Comparison of ENCODE assay signal across 8 cellular contexts in the genomic region with DNA sequence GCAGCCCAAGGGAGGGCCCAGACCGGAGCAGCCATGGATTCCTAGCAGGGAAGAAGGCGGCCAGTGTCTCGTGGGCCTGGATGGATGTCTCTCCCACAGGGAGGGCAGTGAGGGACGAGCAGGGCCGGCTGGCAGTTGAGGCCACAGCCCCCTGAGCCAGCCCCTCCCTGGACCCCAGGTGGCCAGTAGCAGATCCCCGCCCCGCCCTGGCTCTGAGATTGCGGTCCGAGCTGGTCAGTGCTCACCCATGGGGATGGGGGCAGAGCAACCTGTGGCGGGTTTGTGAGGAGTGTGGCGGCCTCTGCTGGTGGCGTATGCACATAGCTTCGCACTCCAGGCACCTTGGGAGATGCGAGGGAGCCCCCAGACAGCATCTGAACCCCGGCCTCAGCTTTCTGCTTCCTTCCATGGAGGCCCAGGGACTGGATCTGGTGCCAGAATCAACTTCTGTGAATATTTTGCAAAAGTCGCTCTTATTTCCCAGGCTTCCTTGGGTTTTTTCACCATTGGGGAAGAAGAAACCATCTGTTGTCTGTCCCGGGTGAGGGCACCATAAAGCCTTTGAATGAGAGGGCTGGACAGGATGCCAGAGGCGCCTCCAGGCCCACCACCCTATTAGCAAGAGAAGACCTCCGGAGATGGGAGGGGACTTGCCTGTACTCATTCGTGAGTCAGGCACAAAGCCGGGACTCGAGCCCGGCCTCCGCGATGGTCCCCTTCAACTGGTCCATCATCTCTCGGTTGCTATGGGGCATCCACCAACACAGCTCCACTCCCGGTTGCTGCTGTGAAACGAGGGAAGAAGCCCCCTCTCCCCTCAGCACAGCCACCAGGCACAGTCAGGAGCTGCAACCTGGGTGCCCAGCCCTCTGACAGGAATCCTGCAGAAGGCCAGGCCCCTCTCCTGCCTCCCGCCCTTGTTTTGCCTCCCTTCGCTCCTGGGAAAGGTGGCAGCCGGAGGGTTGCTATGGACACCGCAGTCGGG. TPM values are rescaled to one million over a fixed set of nuclear protein-coding genes. Genes with fewer than 3 reads are reported as not detected.
DNase-seq lines count a peak whose midpoint lies in the region; ATAC-seq and TF ChIP-seq lines count a peak whose summit lies in the region.

No MANE protein-coding gene starts in this region.

- WGBS in mesendoderm (ENCODE audit: extremely low coverage, insufficient coverage, low lambda C conversion rate), result no CpG with 5 or more reads among the region's 33 CpGs

- no peak overlapping the region for H3K4ac ChIP-seq in mesendoderm (ENCODE audit: low read depth, low read length)

- peaks cover 4% of the 10 kb centered on the region for H3K4me1 Mint-ChIP-seq in activated CD8-positive, alpha-beta T cell treated with anti-CD3 and anti-CD28 coated beads for 36 hours (ENCODE audit: low read depth)

- intact Hi-C loops in activated CD8-positive, alpha-beta T cell treated with anti-CD3 and anti-CD28 coated beads for 36 hours (cut with micrococcal nuclease), result loop anchor here (5.0 to 10.0 kb wide), 3 partner anchors 106 to 314 kb away; a partner anchor contains a TSS

- no peaks in the 10 kb centered on the region for H3K9me2 ChIP-seq in DOHH2 (replicated peaks; ENCODE audit: control insufficient read depth, low read length)

- no peaks in the 10 kb centered on the region for H3K9me3 ChIP-seq in DOHH2 (ENCODE audit: control insufficient read depth, insufficient read depth, low read length)
- no peaks in the 10 kb centered on the region for H3K9me3 ChIP-seq in effector memory CD4-positive, alpha-beta T cell (ENCODE audit: control insufficient read depth, low read length)

- POLR2A ChIA-PET in activated CD8-positive, alpha-beta T cell treated with anti-CD3 and anti-CD28 coated beads for 36 hours (lab: Charles Lee), result interaction anchor here (1.0 kb wide), 1 partner anchor 271 kb away, joined by 3 read pairs; no protein-coding TSS in a partner anchor

- no peaks in the 10 kb centered on the region for H3K79me1 ChIP-seq in mesendoderm (ENCODE audit: low read length)

- H3K18ac ChIP-seq in mesendoderm (ENCODE audit: low read length), result no peak overlapping the region

- H3K27ac ChIP-seq in DOHH2 (ENCODE audit: low read depth, low read length) (no peak overlapping the region), mesendoderm (ENCODE audit: low read depth, low read length) (no peak overlapping the region)
- no peak overlapping the region for H3K27ac ChIP-seq in effector memory CD4-positive, alpha-beta T cell (ENCODE audit: insufficient read depth, low read length, poor library complexity, severe bottlenecking)

- H3K4me3 Mint-ChIP-seq in activated CD8-positive, alpha-beta T cell treated with anti-CD3 and anti-CD28 coated beads for 36 hours, result no peak overlapping the region

- no peaks in the 10 kb centered on the region for H3K79me2 ChIP-seq in DOHH2 (ENCODE audit: control insufficient read depth, low read length)
- no peaks in the 10 kb centered on the region for H3K79me2 ChIP-seq in mesendoderm (ENCODE audit: control insufficient read depth, insufficient read depth, low read length)

- no peak overlapping the region for H2AK5ac ChIP-seq in mesendoderm (ENCODE audit: low read length)

- CTCF ChIA-PET in activated CD8-positive, alpha-beta T cell treated with anti-CD3 and anti-CD28 coated beads for 36 hours (lab: Charles Lee), result interaction anchor here (0.5 to 3.7 kb wide), 40 partner anchors 9 to 319 kb away, joined by 3 to 28 read pairs (median 4); a partner anchor contains a TSS

- no peak overlapping the region for H2BK5ac ChIP-seq in mesendoderm (ENCODE audit: low read length)

- peak; percentile 97 for TF ChIP-seq CTCF in DOHH2 (IDR thresholded peaks at IDR 0.05; ENCODE audit: low read depth, low read length, poor library complexity, severe bottlenecking)
- peak; percentile 84 for TF ChIP-seq CTCF in activated CD8-positive, alpha-beta T cell treated with anti-CD3 and anti-CD28 coated beads for 36 hours (IDR thresholded peaks at IDR 0.05)

- no peak overlapping the region for H3K23ac ChIP-seq in mesendoderm (ENCODE audit: low read length)

- H3K9me3 Mint-ChIP-seq in activated CD8-positive, alpha-beta T cell treated with anti-CD3 and anti-CD28 coated beads for 36 hours, result no peaks in the 10 kb centered on the region

- H2BK120ac ChIP-seq in mesendoderm (ENCODE audit: low read depth, low read length), result no peak overlapping the region

- H3K4me1 ChIP-seq in DOHH2 (ENCODE audit: control insufficient read depth, low read length) (peaks cover 20% of the 10 kb centered on the region), mesendoderm (ENCODE audit: control insufficient read depth, low read depth, low read length) (no peaks in the 10 kb centered on the region)
- H3K4me1 ChIP-seq in effector memory CD4-positive, alpha-beta T cell (ENCODE audit: control insufficient read depth, insufficient read depth, low read length, poor library complexity, severe bottlenecking), result no peaks in the 10 kb centered on the region

- no peak overlapping the region for H4K5ac ChIP-seq in mesendoderm (ENCODE audit: low read length)

- peak overlapping the region; percentile 76 for H3K56ac ChIP-seq in mesendoderm (ENCODE audit: low read length)

- no peaks in the 10 kb centered on the region for H3F3A ChIP-seq in DOHH2 (ENCODE audit: control insufficient read depth, insufficient read depth)

- H2BK15ac ChIP-seq in mesendoderm (replicated peaks; ENCODE audit: low read depth), result no peak overlapping the region

- H3K4me2 ChIP-seq in DOHH2 (ENCODE audit: low read length), result peak overlapping the region; percentile 25; the same call in 1 of the 2 replicates
- no peak overlapping the region for H3K4me2 ChIP-seq in mesendoderm (ENCODE audit: low read length)

- no peaks in the 10 kb centered on the region for H3K36me3 ChIP-seq in DOHH2 (ENCODE audit: control insufficient read depth, low read length)
- no peaks in the 10 kb centered on the region for H3K36me3 ChIP-seq in effector memory CD4-positive, alpha-beta T cell (ENCODE audit: control insufficient read depth, insufficient read depth, low read length)
- H3K36me3 ChIP-seq in mesendoderm (ENCODE audit: control insufficient read depth, insufficient read depth, low read length), result no peaks in the 10 kb centered on the region

- H3K27me3 Mint-ChIP-seq in activated CD8-positive, alpha-beta T cell treated with anti-CD3 and anti-CD28 coated beads for 36 hours, result peaks cover 1% of the 10 kb centered on the region

- H4K20me1 ChIP-seq in DOHH2 (ENCODE audit: control insufficient read depth, insufficient read depth, low read depth, low read length), result no peaks in the 10 kb centered on the region

- H3K36me3 Mint-ChIP-seq in activated CD8-positive, alpha-beta T cell treated with anti-CD3 and anti-CD28 coated beads for 36 hours (ENCODE audit: low read depth), result no peaks in the 10 kb centered on the region

- H3K27me3 ChIP-seq in DOHH2 (ENCODE audit: control insufficient read depth, low read length) (no peaks in the 10 kb centered on the region), mesendoderm (ENCODE audit: insufficient read depth, low read length, poor library complexity) (no peaks in the 10 kb centered on the region)
- no peaks in the 10 kb centered on the region for H3K27me3 ChIP-seq in effector memory CD4-positive, alpha-beta T cell (replicated peaks; ENCODE audit: control insufficient read depth, insufficient read depth, low read length, poor library complexity, severe bottlenecking)

- H3K9ac ChIP-seq in mesendoderm (ENCODE audit: low read length), result no peak overlapping the region

- H3K4me3 ChIP-seq in DOHH2 (ENCODE audit: low read length) (no peak overlapping the region), mesendoderm (ENCODE audit: low read length) (no peak overlapping the region)
- no peak overlapping the region for H3K4me3 ChIP-seq in effector memory CD4-positive, alpha-beta T cell (ENCODE audit: insufficient read depth, low read depth, low read length, poor library complexity, severe bottlenecking)

- peak; percentile 69 for DNase-seq in NCI-H774 (lab: John Stamatoyannopoulos, UW)
- DNase-seq in activated CD8-positive, alpha-beta T cell treated with anti-CD3 and anti-CD28 coated beads for 36 hours, result peak; percentile 84
- DNase-seq in effector memory CD4-positive, alpha-beta T cell, result peak; percentile 34 to 46 (median 41)
- peak; percentile 85 for DNase-seq in mesendoderm
- DNase-seq in stimulated activated CD8-positive, alpha-beta memory T cell treated with anti-CD3 and anti-CD28 coated beads, Interleukin-2, amount 100 ng/mL, for 1 hour (ENCODE audit: low read depth in 2 of 2), result peak; percentile 47

- no peak overlapping the region for H4K8ac ChIP-seq in mesendoderm (ENCODE audit: low read depth, low read length)

- no peak overlapping the region for H3K27ac Mint-ChIP-seq in activated CD8-positive, alpha-beta T cell treated with anti-CD3 and anti-CD28 coated beads for 36 hours

- ATAC-seq in HG03432 (IDR thresholded peaks at IDR 0.05; ENCODE audit: unreplicated experiment) (peak; percentile 67), GM18498 (IDR thresholded peaks at IDR 0.05; ENCODE audit: unreplicated experiment) (no peak)
- ATAC-seq in activated CD8-positive, alpha-beta T cell treated with anti-CD3 and anti-CD28 coated beads for 36 hours, result peak; percentile 99

RNA-seq across cellular contexts. Expression of a gene that starts 8.6 kb away (rescaled TPM):
- total RNA-seq in activated CD8-positive, alpha-beta T cell treated with anti-CD3 and anti-CD28 coated beads for 36 hours, result under 1 TPM in 1 of 2 experiments, not detected in 1; 0.11 TPM
- 0.28 TPM for polyA plus RNA-seq in mesendoderm (2013, experiment 1 of 2)
- polyA plus RNA-seq in mesendoderm (2013, experiment 2 of 2), result 0.18 TPM

RNA-seq across cellular contexts. Expression of a gene that starts 57.9 kb away (rescaled TPM):
- 10 to 100 TPM; 32.3 to 33.2 TPM for total RNA-seq in activated CD8-positive, alpha-beta T cell treated with anti-CD3 and anti-CD28 coated beads for 36 hours
- 17.9 TPM for polyA plus RNA-seq in mesendoderm (2013, experiment 1 of 2)
- polyA plus RNA-seq in mesendoderm (2013, experiment 2 of 2), result 17.8 TPM
